In genomic region chr10:15620304-15620703, GRCh38 we compare ENCODE assay signal across 21 cellular contexts.
"Had no signal": no experiment of that assay in that cellular context is flagged by ENCODE, and none has a peak within 500 bp of the region (broad histone marks: within the 10 kb centered on the region; RNA-seq: fewer than 3 reads in every experiment).

No MANE protein-coding gene starts in this region.

- DNase-seq: cerebellar nuclear complex; effector memory CD4-positive, alpha-beta T cell; foreskin melanocyte; hypothalamus; mesenchymal stem cell; mucosa of descending colon; naive B cell; stimulated activated CD4-positive, alpha-beta T cell treated with anti-CD3 and anti-CD28 coated beads, Interleukin-2, amount 100 ng/mL, for 24 hours; stimulated activated CD4-positive, alpha-beta T cell treated with anti-CD3 and anti-CD28 coated beads, Interleukin-4, amount 100 ng/mL, for 24 hours; stimulated activated naive CD4-positive, alpha-beta T cell treated with Interleukin-2 at 50 U/mL for 16 hours; stomach; upper lobe of left lung had no signal

- H3K4me3 ChIP-seq: esophagus muscularis mucosa, mucosa of descending colon, prostate gland, right atrium auricular region, smooth muscle cell, stomach, tibial nerve, upper lobe of left lung had no signal

- ATAC-seq: mucosa of descending colon; natural killer cell treated with Interleukin-12 subunit alpha and Interleukin-12 subunit beta and Interleukin-15 and Interleukin-18, amount 100 ng/mL, for 72 hours; sciatic nerve; stimulated activated effector memory CD8-positive, alpha-beta T cell treated with anti-CD3 and anti-CD28 coated beads, Interleukin-12 subunit alpha, Interleukin-12 subunit beta, amount 100 ng/mL, for 72 hours had no signal

- H3K9me3 ChIP-seq: esophagus muscularis mucosa, mucosa of descending colon, neutrophil, prostate gland, right atrium auricular region, stomach, tibial nerve, upper lobe of left lung had no signal

- H3K27me3 ChIP-seq: esophagus muscularis mucosa, right atrium auricular region, stomach, tibial nerve, upper lobe of left lung had no signal

- H3K27ac ChIP-seq: esophagus muscularis mucosa, neutrophil, prostate gland, right atrium auricular region, stomach, tibial nerve, upper lobe of left lung had no signal

- H3K36me3 ChIP-seq: esophagus muscularis mucosa, neutrophil, prostate gland, right atrium auricular region, stomach, tibial nerve, upper lobe of left lung had no signal

- H3K4me1 ChIP-seq: prostate gland had no signal
